ENCODE assay signal across 29 cellular contexts in genomic region chr12:102622618-102623017, GRCh38.
"Had no signal": no experiment of that assay in that cellular context is flagged by ENCODE, and none has a peak within 500 bp of the region (broad histone marks: within the 10 kb centered on the region; RNA-seq: fewer than 3 reads in every experiment).

No MANE protein-coding gene starts in this region.

- H3K4me3 Mint-ChIP-seq: stimulated activated effector memory CD8-positive, alpha-beta T cell treated with anti-CD3 and anti-CD28 coated beads, Interleukin-12 subunit alpha, Interleukin-12 subunit beta, amount 100 ng/mL, for 72 hours; stimulated activated memory B cell treated with anti-CD40 and anti-IgM and Interleukin-4, amounts not matched to agents 10 μg/mL and 1 μg/mL and 100 μg/mL, for 72 hours; stimulated activated naive B cell treated with anti-CD40 and anti-IgM and Interleukin-4, amounts not matched to agents 10 μg/mL and 1 μg/mL and 100 μg/mL, for 72 hours; stimulated activated naive CD8-positive, alpha-beta T cell treated with anti-CD3 and anti-CD28 coated beads, Interleukin-15, amount 100 ng/mL, for 72 hours; stimulated activated naive CD8-positive, alpha-beta T cell treated with anti-CD3 and anti-CD28 coated beads, Interleukin-15, Interleukin-2, amounts not matched to agents 100 ng/mL and 50 ng/mL, for 24 hours; type B pancreatic cell had no signal

- H3K4me1 ChIP-seq: stomach, suprapubic skin, testis, thyroid gland, tibial artery, tibial nerve, transverse colon, upper lobe of left lung, upper lobe of right lung, uterus, vagina had no signal

- H3K9me3 ChIP-seq: suprapubic skin, testis, thoracic aorta, thyroid gland, transverse colon, upper lobe of right lung, uterus had no signal

- H3K27me3 Mint-ChIP-seq: stimulated activated naive CD8-positive, alpha-beta T cell treated with anti-CD3 and anti-CD28 coated beads, Interleukin-15, amount 100 ng/mL, for 72 hours; stimulated activated naive CD8-positive, alpha-beta T cell treated with anti-CD3 and anti-CD28 coated beads, Interleukin-15, Interleukin-2, amounts not matched to agents 100 ng/mL and 50 ng/mL, for 24 hours had no signal

- H3K4me1 Mint-ChIP-seq: stimulated activated effector memory CD8-positive, alpha-beta T cell treated with anti-CD3 and anti-CD28 coated beads, Interleukin-12 subunit alpha, Interleukin-12 subunit beta, amount 100 ng/mL, for 72 hours; stimulated activated memory B cell treated with anti-CD40 and anti-IgM and Interleukin-4, amounts not matched to agents 10 μg/mL and 1 μg/mL and 100 μg/mL, for 72 hours; stimulated activated naive B cell treated with anti-CD40 and anti-IgM and Interleukin-4, amounts not matched to agents 10 μg/mL and 1 μg/mL and 100 μg/mL, for 72 hours; stimulated activated naive CD8-positive, alpha-beta T cell treated with anti-CD3 and anti-CD28 coated beads, Interleukin-15, amount 100 ng/mL, for 72 hours had no signal

- H3K27ac ChIP-seq: stomach, suprapubic skin, testis, thoracic aorta, thyroid gland, tibial artery, tibial nerve, transverse colon, upper lobe of left lung, upper lobe of right lung, uterus, vagina had no signal

- H3K27me3 ChIP-seq: stomach, suprapubic skin, testis, thyroid gland, tibial artery, tibial nerve, transverse colon, upper lobe of left lung, upper lobe of right lung, uterus, vagina had no signal

- H3K36me3 ChIP-seq: stomach, suprapubic skin, thoracic aorta, thyroid gland, tibial artery, tibial nerve, transverse colon, upper lobe of left lung, upper lobe of right lung, uterus, vagina had no signal

- FAIRE-seq: urothelium cell line had no signal

- ATAC-seq: stimulated activated effector memory CD8-positive, alpha-beta T cell treated with anti-CD3 and anti-CD28 coated beads, Interleukin-12 subunit alpha, Interleukin-12 subunit beta, amount 100 ng/mL, for 72 hours; stimulated activated memory B cell treated with anti-CD40 and anti-IgM and Interleukin-4, amounts not matched to agents 10 μg/mL and 1 μg/mL and 100 μg/mL, for 72 hours; stimulated activated naive B cell treated with anti-CD40 and anti-IgM and Interleukin-4, amounts not matched to agents 10 μg/mL and 1 μg/mL and 100 μg/mL, for 72 hours; stimulated activated naive CD8-positive, alpha-beta T cell treated with anti-CD3 and anti-CD28 coated beads, Interleukin-15, amount 100 ng/mL, for 72 hours; stimulated activated naive CD8-positive, alpha-beta T cell treated with anti-CD3 and anti-CD28 coated beads, Interleukin-15, Interleukin-2, amounts not matched to agents 100 U/mL and 50 U/mL, for 24 hours; upper lobe of right lung had no signal

- DNase-seq: stimulated activated CD4-positive, alpha-beta T cell treated with anti-CD3 and anti-CD28 coated beads, Interleukin-2, amount 100 ng/mL, for 48 hours; stimulated activated CD4-positive, alpha-beta T cell treated with anti-CD3 and anti-CD28 coated beads, Interleukin-4, amount 100 ng/mL, for 1 hour; stimulated activated CD4-positive, alpha-beta T cell treated with anti-CD3 and anti-CD28 coated beads, Interleukin-4, amount 100 ng/mL, for 24 hours; stimulated activated CD4-positive, alpha-beta T cell treated with anti-CD3 and anti-CD28 coated beads, Interleukin-4, amount 100 ng/mL, for 4 hours; stimulated activated CD8-positive, alpha-beta memory T cell treated with anti-CD3 and anti-CD28 coated beads, Interleukin-4, amount 100 ng/mL, for 48 hours; stimulated activated naive B cell treated with anti-CD40 and anti-IgM and Interleukin-4, amounts not matched to agents 10 μg/mL and 1 μg/mL and 100 μg/mL, for 72 hours; stimulated activated naive CD4-positive, alpha-beta T cell; stimulated activated naive CD4-positive, alpha-beta T cell treated with Interleukin-2 at 50 U/mL for 16 hours; stimulated activated naive CD8-positive, alpha-beta T cell treated with anti-CD3 and anti-CD28 coated beads, Interleukin-15, amount 100 ng/mL, for 72 hours; stimulated activated naive CD8-positive, alpha-beta T cell treated with anti-CD3 and anti-CD28 coated beads, Interleukin-15, Interleukin-2, amounts not matched to agents 100 U/mL and 50 U/mL, for 24 hours; stomach; substantia nigra; testis; thyroid gland; tibial artery; transverse colon; trophoblast cell; upper lobe of left lung; upper lobe of right lung; uterus had no signal

- H3K4me3 ChIP-seq: stomach, suprapubic skin, testis, thoracic aorta, thyroid gland, tibial artery, tibial nerve, transverse colon, upper lobe of left lung, upper lobe of right lung, uterus, vagina had no signal

- H3K27ac Mint-ChIP-seq: stimulated activated effector memory CD8-positive, alpha-beta T cell treated with anti-CD3 and anti-CD28 coated beads, Interleukin-12 subunit alpha, Interleukin-12 subunit beta, amount 100 ng/mL, for 72 hours; stimulated activated memory B cell treated with anti-CD40 and anti-IgM and Interleukin-4, amounts not matched to agents 10 μg/mL and 1 μg/mL and 100 μg/mL, for 72 hours; stimulated activated naive B cell treated with anti-CD40 and anti-IgM and Interleukin-4, amounts not matched to agents 10 μg/mL and 1 μg/mL and 100 μg/mL, for 72 hours; stimulated activated naive CD8-positive, alpha-beta T cell treated with anti-CD3 and anti-CD28 coated beads, Interleukin-15, amount 100 ng/mL, for 72 hours; stimulated activated naive CD8-positive, alpha-beta T cell treated with anti-CD3 and anti-CD28 coated beads, Interleukin-15, Interleukin-2, amounts not matched to agents 100 ng/mL and 50 ng/mL, for 24 hours; type B pancreatic cell had no signal

- H3K36me3 Mint-ChIP-seq: stimulated activated memory B cell treated with anti-CD40 and anti-IgM and Interleukin-4, amounts not matched to agents 10 μg/mL and 1 μg/mL and 100 μg/mL, for 72 hours; stimulated activated naive B cell treated with anti-CD40 and anti-IgM and Interleukin-4, amounts not matched to agents 10 μg/mL and 1 μg/mL and 100 μg/mL, for 72 hours; type B pancreatic cell had no signal
